22 cellular contexts compared by ENCODE assay signal in genomic region chr2:61074100-61074499, GRCh38.
"Had no signal": no experiment of that assay in that cellular context is flagged by ENCODE, and none has a peak within 500 bp of the region (broad histone marks: within the 10 kb centered on the region; RNA-seq: fewer than 3 reads in every experiment).

No MANE protein-coding gene starts in this region.

- DNase-seq: Karpas-422, KG1, MG63, NCI-H1092 treated with DMSO at 0.1 percent for 48 hours, NCI-H1436, NCI-H187, NCI-H2029, NCI-H2081 treated with DMSO at 0.1 percent for 48 hours, NCI-H2171, NCI-H226, NCI-H446, NCI-H510A, NCI-H524 treated with DMSO at 0.1 percent for 48 hours, NCI-H69, NCI-H774, OCI-M1, PC-9, Peyer's patch, SHP77 treated with DMSO at 0.1 percent for 48 hours, SJCRH30 had no signal

- H3K4me2 ChIP-seq: PC-9 had no signal

- H3K27me3 ChIP-seq: MG63, Peyer's patch, SJCRH30 had no signal

- H3K4me1 ChIP-seq: Peyer's patch, SJCRH30 had no signal

- H3K27ac ChIP-seq: PC-9, Peyer's patch, SJCRH30 had no signal

- ATAC-seq: Right ventricle myocardium inferior, SK-N-SH treated with all-trans-retinoic acid at 6 μM for 48 hours had no signal

- H3K9me3 ChIP-seq: MG63, Peyer's patch, SJCRH30 had no signal

- H3K4me3 ChIP-seq: MG63, PC-9, Peyer's patch, SJCRH30 had no signal

- H2AFZ ChIP-seq: PC-9 had no signal
